8 cellular contexts compared by ENCODE assay signal in genomic region chr9:121121582-121122087, GRCh38. TPM values are rescaled to one million over a fixed set of nuclear protein-coding genes. Genes with fewer than 3 reads are reported as not detected.
A peak's percentile ranks its signal among the peaks of the same experiment; 100 is the strongest.
DNase-seq lines count a peak whose midpoint lies in the region; ATAC-seq and TF ChIP-seq lines count a peak whose summit lies in the region.

No MANE protein-coding gene starts in this region.

- DNase-seq in AG10803 (ENCODE audit: low read depth) (peak; percentile 95), NCI-H82 (lab: John Stamatoyannopoulos, UW) (peak; percentile 97), lung (ENCODE audit: low spot score) (peak; percentile 98)
- peak; percentile 98 for DNase-seq in activated CD4-positive, alpha-beta memory T cell treated with anti-CD3 and anti-CD28 coated beads, Interleukin-2, amount 10 ng/mL, durations not matched to agents 7 days and 5 days
- peak; percentile 90 to 97 (median 91) for DNase-seq in stimulated activated CD4-positive, alpha-beta T cell treated with anti-CD3 and anti-CD28 coated beads, TNF-alpha, amount 100 ng/mL, for 24 hours (ENCODE audit: low read depth in 3 of 3)

- H3K4me3 ChIP-seq in AG10803 (ENCODE audit: low read length) (peak overlapping the region; percentile 69), ectodermal cell (ENCODE audit: insufficient read depth, low read depth, low read length) (peak overlapping the region; percentile 29), lung (no peak overlapping the region)

- in situ Hi-C loops in GM18951 (cut with MboI; ENCODE audit: low sequenced_read_pairs, unreplicated experiment): no loop called here

- WGBS in ectodermal cell, 2 experiments: 1 to 6% methylated on average over 15 to 17 of the region's 17 CpGs
- 0% methylated on average over 17 of the region's 17 CpGs for WGBS in lung, 2 donors

- H3K27ac ChIP-seq in ectodermal cell (ENCODE audit: insufficient read depth, low read depth, low read length, poor library complexity, severe bottlenecking): no peak overlapping the region
- H3K27ac ChIP-seq in lung (ENCODE audit: low read depth in 1 of 2, low read length in 1 of 2): peak overlapping the region in 1 of 2 donors; percentile 45

- H3K36me3 Mint-ChIP-seq in activated CD4-positive, alpha-beta memory T cell treated with anti-CD3 and anti-CD28 coated beads, Interleukin-2, amount 10 ng/mL, durations not matched to agents 7 days and 5 days (ENCODE audit: low read depth): peaks cover 45% of the 10 kb centered on the region

- TF ChIP-seq POLR2A in GM18951 (IDR thresholded peaks at IDR 0.05; ENCODE audit: extremely low read depth, insufficient read depth, insufficient read length): peak; percentile 61

- no peaks in the 10 kb centered on the region for H3K9me3 ChIP-seq in ectodermal cell (ENCODE audit: control insufficient read depth, low read length)
- H3K9me3 ChIP-seq in lung (ENCODE audit: control insufficient read depth in 2 of 2, insufficient read depth in 1 of 2, low read length in 1 of 2): no peaks in the 10 kb centered on the region

- ATAC-seq in HG03175 (IDR thresholded peaks at IDR 0.05; ENCODE audit: unreplicated experiment) (peak; percentile 100), lung (ENCODE audit: insufficient read depth, low FRiP score) (peak; percentile 100)

- peaks cover 46% of the 10 kb centered on the region for H3K4me1 Mint-ChIP-seq in activated CD4-positive, alpha-beta memory T cell treated with anti-CD3 and anti-CD28 coated beads, Interleukin-2, amount 10 ng/mL, durations not matched to agents 7 days and 5 days

- CTCF ChIA-PET in activated CD4-positive, alpha-beta memory T cell treated with anti-CD3 and anti-CD28 coated beads, Interleukin-2, amount 10 ng/mL, durations not matched to agents 7 days and 5 days (lab: Charles Lee): interaction anchor here (0.7 to 3.0 kb wide), 18 partner anchors 9 to 190 kb away, joined by 3 to 19 read pairs (median 4); partner anchors contain the start of gene RAB14

- no peaks in the 10 kb centered on the region for H3K36me3 ChIP-seq in ectodermal cell (ENCODE audit: control insufficient read depth, insufficient read depth, low read length)
- no peaks in the 10 kb centered on the region for H3K36me3 ChIP-seq in lung (ENCODE audit: control insufficient read depth in 2 of 2, insufficient read depth in 2 of 2, low read length in 2 of 2)

- H3K9me3 Mint-ChIP-seq in activated CD4-positive, alpha-beta memory T cell treated with anti-CD3 and anti-CD28 coated beads, Interleukin-2, amount 10 ng/mL, durations not matched to agents 7 days and 5 days: no peaks in the 10 kb centered on the region

- peak overlapping the region; percentile 86 for H3K27ac Mint-ChIP-seq in activated CD4-positive, alpha-beta memory T cell treated with anti-CD3 and anti-CD28 coated beads, Interleukin-2, amount 10 ng/mL, durations not matched to agents 7 days and 5 days

- H3K27me3 ChIP-seq in ectodermal cell (ENCODE audit: control insufficient read depth, insufficient read depth, low read length, poor library complexity, severe bottlenecking) (no peaks in the 10 kb centered on the region), lung (ENCODE audit: control insufficient read depth, insufficient read depth) (no peaks in the 10 kb centered on the region)

- H3K4me3 Mint-ChIP-seq in activated CD4-positive, alpha-beta memory T cell treated with anti-CD3 and anti-CD28 coated beads, Interleukin-2, amount 10 ng/mL, durations not matched to agents 7 days and 5 days: peak overlapping the region; percentile 73

- POLR2A ChIA-PET in activated CD4-positive, alpha-beta memory T cell treated with anti-CD3 and anti-CD28 coated beads, Interleukin-2, amount 10 ng/mL, durations not matched to agents 7 days and 5 days (lab: Charles Lee): interaction anchor here (0.8 to 5.8 kb wide), 27 partner anchors 8 to 408 kb away, joined by 3 to 88 read pairs (median 5); partner anchors contain the start of genes CNTRL, FBXW2, MEGF9 and RAB14

- H3K27me3 Mint-ChIP-seq in activated CD4-positive, alpha-beta memory T cell treated with anti-CD3 and anti-CD28 coated beads, Interleukin-2, amount 10 ng/mL, durations not matched to agents 7 days and 5 days: no peaks in the 10 kb centered on the region

- TF ChIP-seq CTCF in AG10803 (conservative IDR thresholded peaks at IDR 0.05; ENCODE audit: low read length): peak; percentile 32
- no peak for TF ChIP-seq CTCF in lung (IDR thresholded peaks at IDR 0.05; ENCODE audit: control extremely low read depth, extremely low read depth)

- peaks cover 5% of the 10 kb centered on the region for H3K4me1 ChIP-seq in ectodermal cell (ENCODE audit: control insufficient read depth, insufficient read depth, low read length)
- H3K4me1 ChIP-seq in lung (ENCODE audit: control insufficient read depth in 2 of 2, insufficient read depth in 2 of 2, low read length in 2 of 2): peaks cover 0 to 2% of the 10 kb centered on the region in 2 donors

RNA-seq across cellular contexts. Expression of gene CNTRL, which starts 46.9 kb away (rescaled TPM):
- total RNA-seq in activated CD4-positive, alpha-beta memory T cell treated with anti-CD3 and anti-CD28 coated beads, Interleukin-2, amount 10 ng/mL, durations not matched to agents 7 days and 5 days: 10 to 100 TPM; 84.1 to 86.9 TPM
- 24.8 TPM for polyA plus RNA-seq in ectodermal cell (2013, experiment 1 of 4)
- 25.7 TPM for polyA plus RNA-seq in ectodermal cell (2013, experiment 2 of 4)
- polyA plus RNA-seq in ectodermal cell (2013, experiment 3 of 4): 24.0 TPM
- polyA plus RNA-seq in ectodermal cell (2013, experiment 4 of 4): 24.7 TPM
- 10 to 100 TPM; 25.7 to 42.9 TPM for total RNA-seq in lung
- polyA plus RNA-seq in lung: 10 to 100 TPM in 1 of 2 donors, 1 to 10 TPM in 1; 9.5 to 10.8 TPM
